In the genomic region with DNA sequence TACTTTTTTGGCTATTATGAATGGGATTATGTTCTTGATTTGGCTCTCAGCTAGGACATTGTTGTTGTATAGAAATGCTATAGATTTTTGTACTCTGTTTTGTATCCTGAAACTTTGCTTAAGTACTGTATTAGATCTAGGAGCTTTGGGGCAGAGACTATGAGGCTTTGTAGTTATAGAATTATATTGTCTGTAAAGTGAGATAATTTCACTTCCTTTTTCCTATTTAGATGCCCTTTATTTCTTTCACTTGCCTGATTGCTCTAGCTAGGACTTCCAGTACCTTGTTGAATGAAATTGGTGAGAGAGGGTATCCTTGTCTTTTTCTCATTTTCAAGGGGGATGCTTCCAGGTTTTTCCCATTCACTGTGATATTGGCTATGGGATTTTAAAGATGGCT, we compare ENCODE assay signal across 27 cellular contexts. TPM values are rescaled to one million over a fixed set of nuclear protein-coding genes. Genes with fewer than 3 reads are reported as not detected.
"Had no signal": no experiment of that assay in that cellular context is flagged by ENCODE, and none has a peak within 500 bp of the region (broad histone marks: within the 10 kb centered on the region; RNA-seq: fewer than 3 reads in every experiment).

No MANE protein-coding gene starts in this region.

- H3K4me3 Mint-ChIP-seq: activated CD4-positive, alpha-beta memory T cell treated with anti-CD3 and anti-CD28 coated beads, Interleukin-2, amount 10 ng/mL, durations not matched to agents 7 days and 5 days; activated CD4-positive, alpha-beta T cell treated with anti-CD3 and anti-CD28 coated beads for 36 hours; activated naive CD4-positive, alpha-beta T cell treated with anti-CD3 and anti-CD28 coated beads, Interleukin-2, amount 10 ng/mL, durations not matched to agents 7 days and 5 days; activated naive CD8-positive, alpha-beta T cell treated with anti-CD3 and anti-CD28 coated beads for 36 hours; activated T-cell treated with anti-CD3 and anti-CD28 coated beads, Interleukin-2, amount 50 U/mL, for 72 hours had no signal

- ATAC-seq: activated CD4-positive, alpha-beta T cell treated with anti-CD3 and anti-CD28 coated beads for 36 hours; activated T-cell treated with anti-CD3 and anti-CD28 coated beads, Interleukin-2, amount 50 U/mL, for 72 hours; Panc1; Right ventricle myocardium inferior had no signal

- H3K36me3 Mint-ChIP-seq: activated naive CD4-positive, alpha-beta T cell treated with anti-CD3 and anti-CD28 coated beads, Interleukin-2, amount 10 ng/mL, durations not matched to agents 7 days and 5 days; activated naive CD8-positive, alpha-beta T cell treated with anti-CD3 and anti-CD28 coated beads for 36 hours had no signal

- DNase-seq: activated CD4-positive, alpha-beta memory T cell treated with anti-CD3 and anti-CD28 coated beads, Interleukin-2, amount 10 ng/mL, durations not matched to agents 7 days and 5 days; activated CD4-positive, alpha-beta T cell treated with anti-CD3 and anti-CD28 coated beads for 36 hours; activated CD4-positive, alpha-beta T cell treated with anti-CD3 and anti-CD28 coated beads, Interleukin-2, amount 50 U/mL, for 1 hour; activated gamma-delta T cell treated with Interleukin-2 at 50 U/mL for 16 hours; activated naive CD4-positive, alpha-beta T cell treated with anti-CD3 and anti-CD28 coated beads, Interleukin-2, amount 10 ng/mL, durations not matched to agents 7 days and 5 days; activated naive CD8-positive, alpha-beta T cell treated with anti-CD3 and anti-CD28 coated beads for 36 hours; activated T-cell treated with anti-CD3 and anti-CD28 coated beads, Interleukin-2, amount 50 U/mL, for 72 hours; adrenal gland; anterior cingulate cortex; caudate nucleus; colonic mucosa; MM.1S; NCI-H1105 treated with DMSO at 0.1 percent for 48 hours; NCI-H1436 treated with DMSO at 0.1 percent for 48 hours; NCI-H187; NCI-H2107; NCI-H2171 treated with DMSO at 0.1 percent for 48 hours; NCI-H345; NCI-H510A; NCI-H526 treated with DMSO at 0.1 percent for 48 hours; RPMI8226; T-helper 1 cell had no signal

- H3K27ac Mint-ChIP-seq: activated CD4-positive, alpha-beta memory T cell treated with anti-CD3 and anti-CD28 coated beads, Interleukin-2, amount 10 ng/mL, durations not matched to agents 7 days and 5 days; activated CD4-positive, alpha-beta T cell treated with anti-CD3 and anti-CD28 coated beads for 36 hours; activated naive CD4-positive, alpha-beta T cell treated with anti-CD3 and anti-CD28 coated beads, Interleukin-2, amount 10 ng/mL, durations not matched to agents 7 days and 5 days; activated naive CD8-positive, alpha-beta T cell treated with anti-CD3 and anti-CD28 coated beads for 36 hours; activated T-cell treated with anti-CD3 and anti-CD28 coated beads, Interleukin-2, amount 50 U/mL, for 72 hours; activated T-helper 2 cell treated with anti-CD3 and anti-CD28 coated beads, Interferon-gamma antibody, Interleukin-2, Interleukin-4, amounts not matched to agents 10 μg/mL and 5 μg/mL and 100 μg/mL, durations not matched to agents 14 hours and 24 hours and 36 hours had no signal

- H3K27me3 Mint-ChIP-seq: activated CD4-positive, alpha-beta memory T cell treated with anti-CD3 and anti-CD28 coated beads, Interleukin-2, amount 10 ng/mL, durations not matched to agents 7 days and 5 days; activated CD4-positive, alpha-beta T cell treated with anti-CD3 and anti-CD28 coated beads for 36 hours; activated naive CD4-positive, alpha-beta T cell treated with anti-CD3 and anti-CD28 coated beads, Interleukin-2, amount 10 ng/mL, durations not matched to agents 7 days and 5 days; activated naive CD8-positive, alpha-beta T cell treated with anti-CD3 and anti-CD28 coated beads for 36 hours had no signal

- H3K4me1 Mint-ChIP-seq: activated CD4-positive, alpha-beta memory T cell treated with anti-CD3 and anti-CD28 coated beads, Interleukin-2, amount 10 ng/mL, durations not matched to agents 7 days and 5 days; activated CD4-positive, alpha-beta T cell treated with anti-CD3 and anti-CD28 coated beads for 36 hours; activated naive CD4-positive, alpha-beta T cell treated with anti-CD3 and anti-CD28 coated beads, Interleukin-2, amount 10 ng/mL, durations not matched to agents 7 days and 5 days; activated naive CD8-positive, alpha-beta T cell treated with anti-CD3 and anti-CD28 coated beads for 36 hours had no signal

RNA-seq across cellular contexts. Expression of gene ADAM29, which starts 28.1 kb away (rescaled TPM):
- total RNA-seq: activated CD4-positive, alpha-beta memory T cell treated with anti-CD3 and anti-CD28 coated beads, Interleukin-2, amount 10 ng/mL, durations not matched to agents 7 days and 5 days; activated CD4-positive, alpha-beta T cell treated with anti-CD3 and anti-CD28 coated beads for 36 hours; activated CD8-positive, alpha-beta memory T cell treated with anti-CD3 and anti-CD28 coated beads for 36 hours; activated naive CD8-positive, alpha-beta T cell treated with anti-CD3 and anti-CD28 coated beads for 36 hours; activated T-cell treated with anti-CD3 and anti-CD28 coated beads, Interleukin-2, amount 50 U/mL, for 72 hours; activated T-helper 2 cell treated with anti-CD3 and anti-CD28 coated beads, Interferon-gamma antibody, Interleukin-2, Interleukin-4, amounts not matched to agents 10 μg/mL and 5 μg/mL and 100 μg/mL, durations not matched to agents 14 hours and 24 hours and 36 hours; colonic mucosa; Right ventricle myocardium inferior; T-helper 2 cell treated with Interferon-gamma antibody and Interleukin-4, amounts not matched to agents 100 ng/mL and 5 ng/mL, for 36 hours had no signal
